Comparison of ENCODE assay signal across 9 cellular contexts in the genomic region with DNA sequence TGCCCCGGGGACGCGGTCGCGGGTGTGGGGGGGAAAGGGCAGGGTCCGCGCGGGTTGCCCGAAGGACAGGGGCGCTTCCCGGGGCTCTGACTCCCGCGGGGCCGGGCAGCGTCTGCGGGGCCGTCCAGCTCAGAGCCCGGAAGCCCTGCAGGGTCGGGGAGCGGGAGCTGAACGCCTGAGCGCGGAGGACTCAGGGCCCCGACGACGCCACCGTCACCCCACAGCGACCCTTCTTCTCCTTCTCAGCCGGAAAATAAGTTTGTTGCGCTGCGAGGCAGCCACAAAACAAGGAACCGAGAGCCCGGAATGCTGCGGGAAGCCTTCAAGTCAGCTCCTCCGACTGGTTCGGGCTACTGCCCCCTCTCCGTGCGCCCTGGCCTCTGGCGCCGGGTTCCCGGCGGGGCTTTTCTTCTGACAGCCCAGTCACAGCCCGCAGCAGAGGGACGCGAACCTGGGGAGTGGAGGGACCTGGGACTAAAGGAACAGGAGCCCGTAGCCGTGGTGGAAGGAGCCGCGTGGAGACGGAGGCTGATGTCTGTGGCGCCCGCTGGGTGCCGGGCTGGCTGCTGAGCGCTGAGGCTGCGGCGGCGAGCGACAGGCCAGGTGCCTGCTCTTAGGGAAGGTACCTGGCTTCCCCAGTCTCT. TPM values are rescaled to one million over a fixed set of nuclear protein-coding genes. Genes with fewer than 3 reads are reported as not detected.
DNase-seq lines count a peak whose midpoint lies in the region; ATAC-seq, FAIRE-seq and TF ChIP-seq lines count a peak whose summit lies in the region.
"Had no signal": no experiment of that assay in that cellular context is flagged by ENCODE, and none has a peak within 500 bp of the region (broad histone marks: within the 10 kb centered on the region; RNA-seq: fewer than 3 reads in every experiment).

No MANE protein-coding gene starts in this region.

- H3K36me3 ChIP-seq in esophagus squamous epithelium: no peaks in the 10 kb centered on the region

- 0% methylated on average over 5 to 6 of the region's 58 CpGs for WGBS in esophagus squamous epithelium, 2 donors

- intact Hi-C loops in esophagus squamous epithelium (cut with DNase I): no loop called here

- peak overlapping the region in 3 of 4 donors; percentile 1 to 83 (median 69) for H3K27ac ChIP-seq in esophagus squamous epithelium

- no peak for FAIRE-seq in HTR-8/SVneo (lab: Jason Lieb, UNC)
- FAIRE-seq: TTC549 had no signal

- DNase-seq in ELF-1 (ENCODE audit: low read depth, low spot score) (peak; percentile 26), LNCaP clone FGC (ENCODE audit: low read depth) (no peak), esophagus squamous epithelium (lab: John Stamatoyannopoulos, UW) (no peak), omental fat pad (ENCODE audit: low spot score) (no peak), ACHN (no peak), HTR-8/SVneo (ENCODE audit: insufficient read length, low spot score) (no peak), hippocampal formation (lab: John Stamatoyannopoulos, UW) (no peak)

- in situ Hi-C loops in ACHN (cut with HindIII; ENCODE audit: low pct_ligation_motif_present, low pct_unique_long_range_greater_than_20kb, low sequenced_read_pairs): no loop called here

- TF ChIP-seq CTCF in LNCaP clone FGC (IDR thresholded peaks at IDR 0.05; ENCODE audit: control insufficient read depth, extremely low read depth, insufficient read depth) (no peak), esophagus squamous epithelium (IDR thresholded peaks at IDR 0.05) (no peak), omental fat pad (IDR thresholded peaks at IDR 0.05) (no peak)

- H3K4me3 ChIP-seq in LNCaP clone FGC (ENCODE audit: low read depth, low read length) (peak overlapping the region; percentile 49), esophagus squamous epithelium (peak overlapping the region; percentile 28 to 74 (median 45))

- TF ChIP-seq POLR2A in esophagus squamous epithelium (IDR thresholded peaks at IDR 0.05): no peak

- H3K9me3 ChIP-seq in esophagus squamous epithelium: no peaks in the 10 kb centered on the region

- H3K27me3 ChIP-seq in esophagus squamous epithelium: peaks cover 0 to 79% (median 1%) of the 10 kb centered on the region in 4 donors

- peaks cover 0 to 32% (median 3%) of the 10 kb centered on the region in 3 donors for H3K4me1 ChIP-seq in esophagus squamous epithelium

- ATAC-seq in omental fat pad (ENCODE audit: low FRiP score) (peak; percentile 53), HG02610 (IDR thresholded peaks at IDR 0.05; ENCODE audit: unreplicated experiment) (no peak)

RNA-seq across cellular contexts. Expression of a gene that starts 0.5 kb away (rescaled TPM):
- 1 to 10 TPM in 2 of 4 donors, under 1 TPM in 2; 0.31 to 8.5 (median 3.5) TPM for total RNA-seq in esophagus squamous epithelium
- total RNA-seq in omental fat pad: 1 to 10 TPM; 2.6 to 9.5 (median 7.2) TPM
